Comparison of ENCODE assay signal across 25 cellular contexts in the genomic region with DNA sequence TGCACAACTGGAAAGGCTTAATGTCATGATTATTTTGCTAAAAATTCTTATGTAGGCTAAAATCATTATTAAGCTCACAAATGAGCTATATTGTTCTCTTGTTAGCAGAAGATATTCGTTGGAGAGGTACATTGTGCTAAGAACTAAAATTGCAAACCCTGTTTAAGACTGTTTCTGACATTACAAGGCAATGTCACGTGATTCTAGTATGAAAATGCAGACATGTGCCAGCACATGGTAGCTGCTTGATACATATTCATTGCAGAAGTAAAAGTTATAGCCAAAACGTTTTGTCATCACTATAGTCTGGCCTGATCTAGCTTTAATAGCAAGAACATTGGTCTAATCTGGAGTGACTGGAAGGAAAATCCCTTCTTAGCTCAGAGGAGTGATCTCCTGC.
A peak's percentile ranks its signal among the peaks of the same experiment; 100 is the strongest.
DNase-seq lines count a peak whose midpoint lies in the region; ATAC-seq, FAIRE-seq and TF ChIP-seq lines count a peak whose summit lies in the region.
"Had no signal": no experiment of that assay in that cellular context is flagged by ENCODE, and none has a peak within 500 bp of the region (broad histone marks: within the 10 kb centered on the region; RNA-seq: fewer than 3 reads in every experiment).

No MANE protein-coding gene starts in this region.

- H3K27ac ChIP-seq in HepG2 (ENCODE audit: extremely low read length, insufficient read depth, low read length) (no peak overlapping the region), right lobe of liver (no peak overlapping the region), osteoblast (ENCODE audit: low read depth, low read length) (no peak overlapping the region)
- no peak overlapping the region for H3K27ac ChIP-seq in BLaER1 treated with 17β-estradiol and CSF1 and Interleukin-3, amounts not matched to agents 10 nM and 100 nM
- H3K27ac ChIP-seq: 22Rv1 had no signal

- 0% methylated on average over 3 of the region's 3 CpGs for whole genome bisulfite sequencing in HepG2 (ENCODE audit: low lambda C conversion rate)
- 14% methylated on average over 3 of the region's 3 CpGs for WGBS in right lobe of liver (ENCODE audit: insufficient coverage, low coverage, low lambda C conversion rate, missing lambda C conversion rate)

- H4K20me1 ChIP-seq in HepG2 (ENCODE audit: insufficient read depth, low read length) (no peaks in the 10 kb centered on the region), osteoblast (ENCODE audit: insufficient read depth, low read length) (no peaks in the 10 kb centered on the region)
- H4K20me1 ChIP-seq in BLaER1 treated with 17β-estradiol and CSF1 and Interleukin-3, amounts not matched to agents 10 nM and 100 nM = no peaks in the 10 kb centered on the region

- peaks cover 0 to 5% (median 0%) of the 10 kb centered on the region in 3 donors for H3K36me3 Mint-ChIP-seq in naive thymus-derived CD8-positive, alpha-beta T cell
- H3K36me3 Mint-ChIP-seq: CD14-positive monocyte; CD4-positive, alpha-beta memory T cell; CD4-positive, CD25-positive, alpha-beta regulatory T cell; CD8-positive, alpha-beta memory T cell had no signal

- H3K4me1 ChIP-seq in HepG2 (ENCODE audit: insufficient read depth, low read length) = no peaks in the 10 kb centered on the region
- no peaks in the 10 kb centered on the region for H3K4me1 ChIP-seq in right lobe of liver
- H3K4me1 ChIP-seq in BLaER1 treated with 17β-estradiol and CSF1 and Interleukin-3, amounts not matched to agents 10 nM and 100 nM = peaks cover 15 to 24% (median 19%) of the 10 kb centered on the region in 10 experiments
- H3K4me1 ChIP-seq in osteoblast (ENCODE audit: insufficient read depth, low read length) = no peaks in the 10 kb centered on the region
- H3K4me1 ChIP-seq: BE2C, Caco-2 had no signal

- POLR2A ChIA-PET in HepG2 (lab: Yijun Ruan, JAX) = no interaction called here
- POLR2A ChIA-PET in naive thymus-derived CD8-positive, alpha-beta T cell (lab: Charles Lee) = no interaction called here

- no peaks in the 10 kb centered on the region for H3K4me1 Mint-ChIP-seq in naive thymus-derived CD8-positive, alpha-beta T cell
- H3K4me1 Mint-ChIP-seq: CD14-positive monocyte; CD4-positive, alpha-beta memory T cell; CD8-positive, alpha-beta memory T cell had no signal

- H2AFZ ChIP-seq in HepG2 (ENCODE audit: low read length) (no peak overlapping the region), osteoblast (ENCODE audit: low read length) (no peak overlapping the region)

- no peaks in the 10 kb centered on the region for H3K9me3 ChIP-seq in HepG2 (ENCODE audit: low read length)
- H3K9me3 ChIP-seq in right lobe of liver = no peaks in the 10 kb centered on the region
- peaks cover 5 to 10% (median 8%) of the 10 kb centered on the region in 11 experiments; a peak in 13 of 22 replicates for H3K9me3 ChIP-seq in BLaER1 treated with 17β-estradiol and CSF1 and Interleukin-3, amounts not matched to agents 10 nM and 100 nM (replicated peaks in 1 of 11)
- H3K9me3 ChIP-seq in osteoblast (ENCODE audit: low read depth, low read length) = peaks cover 2% of the 10 kb centered on the region
- H3K9me3 ChIP-seq: BE2C, Caco-2 had no signal

- peaks cover 3 to 16% (median 6%) of the 10 kb centered on the region in 5 donors for H3K27me3 Mint-ChIP-seq in naive thymus-derived CD8-positive, alpha-beta T cell
- H3K27me3 Mint-ChIP-seq: CD4-positive, CD25-positive, alpha-beta regulatory T cell had no signal

- no peaks in the 10 kb centered on the region for H3K36me3 ChIP-seq in HepG2 (replicated peaks in 1 of 2; ENCODE audit: control insufficient read depth in 1 of 2, insufficient read depth in 2 of 2, low read length in 2 of 2)
- H3K36me3 ChIP-seq in right lobe of liver = no peaks in the 10 kb centered on the region
- H3K36me3 ChIP-seq in BLaER1 treated with 17β-estradiol and CSF1 and Interleukin-3, amounts not matched to agents 10 nM and 100 nM = no peaks in the 10 kb centered on the region
- H3K36me3 ChIP-seq in osteoblast (ENCODE audit: insufficient read depth, low read length) = no peaks in the 10 kb centered on the region
- H3K36me3 ChIP-seq: BE2C had no signal

- H3K4me3 Mint-ChIP-seq in naive thymus-derived CD8-positive, alpha-beta T cell = no peak overlapping the region
- H3K4me3 Mint-ChIP-seq: CD14-positive monocyte; CD4-positive, alpha-beta memory T cell; CD4-positive, CD25-positive, alpha-beta regulatory T cell had no signal

- BruUV-seq in HepG2 (replicated peaks; lab: Mats Ljungman, UMichigan) = no TSS peak

- H3K4me2 ChIP-seq in HepG2 (ENCODE audit: low read depth, low read length) (no peak overlapping the region), osteoblast (ENCODE audit: insufficient read depth, low read length) (no peak overlapping the region)
- H3K4me2 ChIP-seq in BLaER1 treated with 17β-estradiol and CSF1 and Interleukin-3, amounts not matched to agents 10 nM and 100 nM = peak overlapping the region; percentile 45 to 78 (median 65); a peak in 19 of 22 replicates

- TF ChIP-seq CTCF in HepG2 (CRISPR knock-in tag; IDR thresholded peaks at IDR 0.05) (no peak), right lobe of liver (IDR thresholded peaks at IDR 0.05) (no peak), osteoblast (IDR thresholded peaks at IDR 0.05; ENCODE audit: extremely low read depth, low read depth, low read length) (no peak)

- DNase-seq in HepG2 (ENCODE audit: low spot score) = no peak
- DNase-seq in right lobe of liver = no peak
- DNase-seq in osteoblast (ENCODE audit: insufficient read length, low spot score, missing footprints) = peak; percentile 32
- no peak for DNase-seq in DMS153 (lab: John Stamatoyannopoulos, UW)
- DNase-seq in naive thymus-derived CD8-positive, alpha-beta T cell = no peak
- DNase-seq: ACHN; BE2C; C1 segment of cervical spinal cord; Caco-2; Calu3; CD4-positive, alpha-beta memory T cell; CD4-positive, CD25-positive, alpha-beta regulatory T cell; CD8-positive, alpha-beta memory T cell; DMS53; DMS79; DND-41; EL; GDM1 had no signal

- no peaks in the 10 kb centered on the region for H3K79me2 ChIP-seq in HepG2 (ENCODE audit: insufficient read depth, low read length)
- H3K79me2 ChIP-seq in osteoblast (ENCODE audit: insufficient read depth, low read length) = no peaks in the 10 kb centered on the region

- H3K4me3 ChIP-seq in HepG2 (replicated peaks in 1 of 3; ENCODE audit: insufficient read depth in 1 of 3, low read depth in 2 of 3, low read length in 3 of 3) = no peak overlapping the region
- H3K4me3 ChIP-seq in right lobe of liver = no peak overlapping the region
- no peak overlapping the region for H3K4me3 ChIP-seq in BLaER1 treated with 17β-estradiol and CSF1 and Interleukin-3, amounts not matched to agents 10 nM and 100 nM
- no peak overlapping the region for H3K4me3 ChIP-seq in osteoblast (ENCODE audit: insufficient read depth, low read length)
- H3K4me3 ChIP-seq: GM12878 had no signal

- intact Hi-C loops in HepG2 (cut with micrococcal nuclease; ENCODE audit: unreplicated experiment) (no loop called here), right lobe of liver (cut with DNase I) (no loop called here)

- FAIRE-seq in HepG2 (lab: Jason Lieb, UNC) = no peak
- FAIRE-seq: D721Med, GM12878, GM12892, GM18507 had no signal

- no peak for TF ChIP-seq RAD21 in HepG2 (CRISPR knock-in tag; IDR thresholded peaks at IDR 0.05)

- H3K9ac ChIP-seq in HepG2 (ENCODE audit: insufficient read depth, low read depth, low read length) = no peak overlapping the region
- no peak overlapping the region for H3K9ac ChIP-seq in BLaER1 treated with 17β-estradiol and CSF1 and Interleukin-3, amounts not matched to agents 10 nM and 100 nM

- peaks cover 0 to 9% (median 0%) of the 10 kb centered on the region in 9 donors for H3K9me3 Mint-ChIP-seq in naive thymus-derived CD8-positive, alpha-beta T cell

- no peak for TF ChIP-seq POLR2A in HepG2 (IDR thresholded peaks at IDR 0.05; ENCODE audit: insufficient read depth in 1 of 2, low read depth in 2 of 2, low read length in 2 of 2)
- TF ChIP-seq POLR2A in right lobe of liver (IDR thresholded peaks at IDR 0.05) = no peak

- in situ Hi-C loops in HepG2 (cut with HindIII; ENCODE audit: extremely low pct_ligation_motif_present, low pct_unique_long_range_greater_than_20kb) = no loop called here

- no peak overlapping the region for H3K27ac Mint-ChIP-seq in naive thymus-derived CD8-positive, alpha-beta T cell
- H3K27ac Mint-ChIP-seq: CD4-positive, alpha-beta memory T cell; CD4-positive, CD25-positive, alpha-beta regulatory T cell; CD8-positive, alpha-beta memory T cell had no signal

- no peaks in the 10 kb centered on the region; a peak in 1 of 5 replicates for H3K27me3 ChIP-seq in HepG2 (ENCODE audit: control insufficient read depth in 1 of 2, insufficient read depth in 2 of 2, low read length in 2 of 2)
- no peaks in the 10 kb centered on the region for H3K27me3 ChIP-seq in right lobe of liver
- no peaks in the 10 kb centered on the region for H3K27me3 ChIP-seq in BLaER1 treated with 17β-estradiol and CSF1 and Interleukin-3, amounts not matched to agents 10 nM and 100 nM
- H3K27me3 ChIP-seq in osteoblast (ENCODE audit: insufficient read depth, low read length) = no peaks in the 10 kb centered on the region
- H3K27me3 ChIP-seq: BE2C had no signal

- TF ChIP-seq EP300 in HepG2 (IDR thresholded peaks at IDR 0.05; ENCODE audit: low read depth in 2 of 2, low read length in 2 of 2) = no peak
- TF ChIP-seq EP300 in HepG2 (CRISPR knock-in tag; IDR thresholded peaks at IDR 0.05; ENCODE audit: borderline replicate concordance) = no peak

- ATAC-seq in HepG2 = no peak
- ATAC-seq in right lobe of liver = no peak
- ATAC-seq in naive thymus-derived CD8-positive, alpha-beta T cell = no peak
- ATAC-seq: GM12878 had no signal

- CTCF ChIA-PET in HepG2 (lab: Yijun Ruan, JAX; ENCODE audit: low intra/inter-chr PET ratio, low total read pairs) = no interaction called here

TF ChIP-seq in HepG2, 621 proteins besides CTCF, POLR2A, EP300 and RAD21 (continues in another document):
- TF ChIP-seq SOX5 (CRISPR knock-in tag; IDR thresholded peaks at IDR 0.05; ENCODE audit: borderline replicate concordance) = no peak

Comparison
In these comparisons a context has a peak if more than half of its experiments do, and no peak if none do; other contexts are left out.
1. H3K4me2 ChIP-seq: peak in BLaER1 treated with 17β-estradiol and CSF1 and Interleukin-3, amounts not matched to agents 10 nM and 100 nM (11 of 11); none in HepG2 (single experiment) and osteoblast (single experiment).